In the genomic region with DNA sequence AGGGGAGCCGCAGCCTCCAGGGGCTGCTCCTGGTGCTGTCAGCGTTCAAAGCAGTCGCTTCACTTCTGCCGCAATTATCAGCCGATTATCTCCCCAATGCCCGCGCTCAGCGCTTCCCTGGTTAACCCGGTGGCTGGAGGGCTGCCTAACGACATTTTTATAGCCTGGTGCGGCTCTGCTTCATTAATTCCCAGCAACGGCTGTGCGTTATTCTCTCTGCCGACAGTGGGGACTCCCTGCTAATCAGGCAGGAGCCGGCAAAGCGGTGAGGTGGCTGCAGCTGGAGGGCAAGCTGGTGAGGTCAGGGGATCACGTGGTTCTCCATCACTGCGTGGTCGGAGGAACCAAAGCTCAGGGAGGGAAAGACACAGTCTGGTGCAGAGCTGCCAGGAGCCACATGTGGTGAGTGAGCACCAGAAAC, we compare ENCODE assay signal across 9 cellular contexts.
DNase-seq lines count a peak whose midpoint lies in the region; ATAC-seq and TF ChIP-seq lines count a peak whose summit lies in the region.
"Had no signal": no experiment of that assay in that cellular context is flagged by ENCODE, and none has a peak within 500 bp of the region (broad histone marks: within the 10 kb centered on the region; RNA-seq: fewer than 3 reads in every experiment).

No MANE protein-coding gene starts in this region.

- H3K9me3 ChIP-seq in OCI-LY1 (ENCODE audit: low read length) (0 out of 2 replicates have a peak, but pooled peaks cover 5% of the 10 kb centered on the region), gastroesophageal sphincter (no peaks in the 10 kb centered on the region)

- peaks cover 23% of the 10 kb centered on the region for H3K27me3 Mint-ChIP-seq in activated T-helper 2 cell treated with anti-CD3 and anti-CD28 coated beads, Interferon-gamma antibody, Interleukin-2, Interleukin-4, amounts not matched to agents 10 μg/mL and 5 μg/mL and 100 μg/mL, durations not matched to agents 14 hours and 24 hours and 36 hours (ENCODE audit: low read depth)

- TF ChIP-seq CTCF in OCI-LY1 (IDR thresholded peaks at IDR 0.05; ENCODE audit: low read length) (no peak), gastroesophageal sphincter (IDR thresholded peaks at IDR 0.05) (no peak), lower leg skin (IDR thresholded peaks at IDR 0.05) (no peak)

- H3F3A ChIP-seq in OCI-LY1 (ENCODE audit: insufficient read depth, low read length) = no peaks in the 10 kb centered on the region

- H3K4me2 ChIP-seq in OCI-LY1 (ENCODE audit: low read length) = peak overlapping the region; percentile 40

- no peaks in the 10 kb centered on the region for H3K36me3 Mint-ChIP-seq in activated T-helper 2 cell treated with anti-CD3 and anti-CD28 coated beads, Interferon-gamma antibody, Interleukin-2, Interleukin-4, amounts not matched to agents 10 μg/mL and 5 μg/mL and 100 μg/mL, durations not matched to agents 14 hours and 24 hours and 36 hours (ENCODE audit: low read depth)
- H3K36me3 Mint-ChIP-seq: activated naive CD4-positive, alpha-beta T cell treated with anti-CD3 and anti-CD28 coated beads, Interleukin-2, amount 50 U/mL, for 24 hours had no signal

- H3K27ac Mint-ChIP-seq in activated T-helper 2 cell treated with anti-CD3 and anti-CD28 coated beads, Interferon-gamma antibody, Interleukin-2, Interleukin-4, amounts not matched to agents 10 μg/mL and 5 μg/mL and 100 μg/mL, durations not matched to agents 14 hours and 24 hours and 36 hours = no peak overlapping the region
- H3K27ac Mint-ChIP-seq: activated naive CD4-positive, alpha-beta T cell treated with anti-CD3 and anti-CD28 coated beads, Interleukin-2, amount 50 U/mL, for 24 hours had no signal

- TF ChIP-seq POLR2A in gastroesophageal sphincter (IDR thresholded peaks at IDR 0.05) (no peak), lower leg skin (IDR thresholded peaks at IDR 0.05) (no peak)

- H3K9me3 Mint-ChIP-seq in activated T-helper 2 cell treated with anti-CD3 and anti-CD28 coated beads, Interferon-gamma antibody, Interleukin-2, Interleukin-4, amounts not matched to agents 10 μg/mL and 5 μg/mL and 100 μg/mL, durations not matched to agents 14 hours and 24 hours and 36 hours = no peaks in the 10 kb centered on the region
- H3K9me3 Mint-ChIP-seq: activated naive CD4-positive, alpha-beta T cell treated with anti-CD3 and anti-CD28 coated beads, Interleukin-2, amount 50 U/mL, for 24 hours had no signal

- no peak for TF ChIP-seq EP300 in gastroesophageal sphincter (IDR thresholded peaks at IDR 0.05)

- no peak overlapping the region for H3K4me3 Mint-ChIP-seq in activated T-helper 2 cell treated with anti-CD3 and anti-CD28 coated beads, Interferon-gamma antibody, Interleukin-2, Interleukin-4, amounts not matched to agents 10 μg/mL and 5 μg/mL and 100 μg/mL, durations not matched to agents 14 hours and 24 hours and 36 hours (ENCODE audit: low read depth)
- H3K4me3 Mint-ChIP-seq: activated naive CD4-positive, alpha-beta T cell treated with anti-CD3 and anti-CD28 coated beads, Interleukin-2, amount 50 U/mL, for 24 hours had no signal

- no peak overlapping the region; the same call in 1 of the 2 replicates for H3K9ac ChIP-seq in OCI-LY1 (ENCODE audit: low read length)

- H3K9me2 ChIP-seq in OCI-LY1 (ENCODE audit: low read depth, low read length) = no peaks in the 10 kb centered on the region

- DNase-seq in DMS153 (lab: John Stamatoyannopoulos, UW) (peak; percentile 54), iPS-NIHi7 (ENCODE audit: extremely low spot score) (peak; percentile 77), lower leg skin (ENCODE audit: low spot score in 2 of 2) (no peak)
- DNase-seq in activated T-helper 2 cell treated with anti-CD3 and anti-CD28 coated beads, Interferon-gamma antibody, Interleukin-2, Interleukin-4, amounts not matched to agents 10 μg/mL and 5 μg/mL and 100 μg/mL, durations not matched to agents 14 hours and 24 hours and 36 hours (ENCODE audit: low spot score) = no peak

- H3K27me3 ChIP-seq in OCI-LY1 (ENCODE audit: insufficient read depth, low read length) (no peaks in the 10 kb centered on the region), gastroesophageal sphincter (peaks cover 51% of the 10 kb centered on the region)

- H2AFZ ChIP-seq in OCI-LY1 (ENCODE audit: low read length) = no peak overlapping the region

- no peaks in the 10 kb centered on the region for H3K79me2 ChIP-seq in OCI-LY1 (ENCODE audit: insufficient read depth, low read length)

- no peaks in the 10 kb centered on the region for H3K4me1 Mint-ChIP-seq in activated T-helper 2 cell treated with anti-CD3 and anti-CD28 coated beads, Interferon-gamma antibody, Interleukin-2, Interleukin-4, amounts not matched to agents 10 μg/mL and 5 μg/mL and 100 μg/mL, durations not matched to agents 14 hours and 24 hours and 36 hours (ENCODE audit: low read depth)
- H3K4me1 Mint-ChIP-seq: activated naive CD4-positive, alpha-beta T cell treated with anti-CD3 and anti-CD28 coated beads, Interleukin-2, amount 50 U/mL, for 24 hours had no signal

- H3K36me3 ChIP-seq in OCI-LY1 (ENCODE audit: insufficient read depth, low read length) (no peaks in the 10 kb centered on the region; the same call in 1 of the 2 replicates), gastroesophageal sphincter (no peaks in the 10 kb centered on the region)

- H3K4me1 ChIP-seq in OCI-LY1 (ENCODE audit: insufficient read depth, low read length, severe bottlenecking) (peaks cover 6% of the 10 kb centered on the region), gastroesophageal sphincter (peaks cover 0 to 5% (median 0%) of the 10 kb centered on the region in 3 donors)

- intact Hi-C loops in activated T-helper 2 cell treated with anti-CD3 and anti-CD28 coated beads, Interferon-gamma antibody, Interleukin-2, Interleukin-4, amounts not matched to agents 10 μg/mL and 5 μg/mL and 100 μg/mL, durations not matched to agents 14 hours and 24 hours and 36 hours (cut with micrococcal nuclease) = no loop called here
- intact Hi-C loops in lower leg skin (cut with DNase I; ENCODE audit: low total_unique reads) = no loop called here

- peak overlapping the region; percentile 16 for H3K4me3 ChIP-seq in OCI-LY1 (ENCODE audit: low read depth, low read length, poor library complexity, severe bottlenecking)
- no peak overlapping the region for H3K4me3 ChIP-seq in gastroesophageal sphincter
- H3K4me3 ChIP-seq in lower leg skin (ENCODE audit: low read depth, poor library complexity, severe bottlenecking) = no peak overlapping the region

- WGBS in gastroesophageal sphincter (ENCODE audit: low coverage in 1 of 2), 2 donors = 0% methylated on average over 2 to 8 of the region's 19 CpGs
- WGBS in lower leg skin, 2 donors = 3 to 6% methylated on average over 19 of the region's 19 CpGs

- ATAC-seq in HG02610 (IDR thresholded peaks at IDR 0.05; ENCODE audit: unreplicated experiment) (peak; percentile 51), gastroesophageal sphincter (no peak), HG03175 (IDR thresholded peaks at IDR 0.05; ENCODE audit: unreplicated experiment) (no peak)

- H4K20me1 ChIP-seq in OCI-LY1 (ENCODE audit: insufficient read depth, low read length) = no peaks in the 10 kb centered on the region

- H3K27ac ChIP-seq in OCI-LY1 (ENCODE audit: low read depth, low read length, poor library complexity, severe bottlenecking) = no peak overlapping the region
- no peak overlapping the region for H3K27ac ChIP-seq in gastroesophageal sphincter

Comparison
In these comparisons a context has a peak if more than half of its experiments do, and no peak if none do; other contexts are left out.
1. DNase-seq: peak in DMS153 (single experiment) and iPS-NIHi7 (single experiment); none in activated T-helper 2 cell treated with anti-CD3 and anti-CD28 coated beads, Interferon-gamma antibody, Interleukin-2, Interleukin-4, amounts not matched to agents 10 μg/mL and 5 μg/mL and 100 μg/mL, durations not matched to agents 14 hours and 24 hours and 36 hours (single experiment) and lower leg skin (0 of 2).